In the genomic region with DNA sequence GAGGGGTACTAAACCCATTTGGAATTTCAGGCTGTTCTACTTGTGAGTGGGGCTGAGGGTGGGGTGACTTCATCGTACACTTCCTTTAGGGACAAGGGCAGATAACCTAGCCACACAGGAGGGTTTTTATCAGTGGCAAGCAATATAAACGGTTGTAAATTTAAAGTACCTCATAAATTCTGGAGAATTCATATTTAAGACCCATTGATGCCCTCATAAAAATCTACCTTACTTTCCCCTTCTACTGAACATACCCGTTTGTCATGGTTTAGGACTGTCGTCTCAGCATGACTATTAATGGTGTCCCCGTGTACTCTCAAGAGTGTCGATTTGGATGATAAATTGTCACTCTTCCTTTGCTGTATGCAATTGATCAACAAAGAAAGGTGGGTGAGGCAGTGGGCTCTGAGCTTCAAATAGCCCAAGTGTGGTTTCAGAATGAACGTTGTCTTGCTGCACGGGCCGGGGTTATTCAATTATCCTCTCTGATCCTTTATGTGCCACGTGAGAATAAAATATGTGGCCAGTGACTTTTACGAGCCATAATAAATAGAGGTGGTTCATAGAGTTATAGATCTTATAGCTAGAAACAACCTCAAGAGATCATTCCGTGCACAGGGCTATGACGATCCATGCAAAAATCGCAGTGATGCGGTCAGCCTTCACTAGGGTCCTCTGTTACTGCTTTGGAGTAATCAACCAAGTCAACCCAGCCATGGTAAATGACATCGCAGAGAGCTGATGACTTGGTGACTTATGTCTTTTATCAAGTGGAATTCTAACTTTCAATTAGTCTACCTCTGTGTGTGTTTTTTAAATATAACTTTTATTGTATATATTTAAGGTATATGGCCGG, we compare ENCODE assay signal across 16 cellular contexts.
DNase-seq lines count a peak whose midpoint lies in the region; ATAC-seq and TF ChIP-seq lines count a peak whose summit lies in the region.
"Had no signal": no experiment of that assay in that cellular context is flagged by ENCODE, and none has a peak within 500 bp of the region (broad histone marks: within the 10 kb centered on the region; RNA-seq: fewer than 3 reads in every experiment).

No MANE protein-coding gene starts in this region.

- CTCF ChIA-PET in activated CD8-positive, alpha-beta memory T cell treated with anti-CD3 and anti-CD28 coated beads, Interleukin-2, amount 10 ng/mL, durations not matched to agents 7 days and 5 days (lab: Charles Lee), result no interaction called here

- peak; percentile 39 for ATAC-seq in activated CD8-positive, alpha-beta memory T cell treated with anti-CD3 and anti-CD28 coated beads, Interleukin-2, amount 10 ng/mL, durations not matched to agents 7 days and 5 days
- peak; percentile 84 for ATAC-seq in stimulated activated effector memory CD8-positive, alpha-beta T cell treated with anti-CD3 and anti-CD28 coated beads, Interleukin-12 subunit alpha, Interleukin-12 subunit beta, amount 100 ng/mL, for 72 hours

- no peak for DNase-seq in activated CD8-positive, alpha-beta memory T cell treated with anti-CD3 and anti-CD28 coated beads, Interleukin-2, amount 10 ng/mL, durations not matched to agents 7 days and 5 days
- no peak for DNase-seq in activated CD8-positive, alpha-beta memory T cell treated with anti-CD3 and anti-CD28 coated beads, Interleukin-2, amount 50 U/mL, for 48 hours
- DNase-seq in GM13977 (ENCODE audit: low spot score), result peak; percentile 20
- peak; percentile 46 for DNase-seq in SW480 (ENCODE audit: low spot score)
- no peak for DNase-seq in stimulated activated effector memory CD8-positive, alpha-beta T cell treated with anti-CD3 and anti-CD28 coated beads, Interleukin-12 subunit alpha, Interleukin-12 subunit beta, amount 100 ng/mL, for 72 hours (ENCODE audit: low spot score in 2 of 2)
- DNase-seq in CD1c-positive myeloid dendritic cell (ENCODE audit: extremely low spot score), result no peak
- no peak for DNase-seq in hippocampal formation (lab: John Stamatoyannopoulos, UW)
- no peak for DNase-seq in NCI-H226
- DNase-seq: BE2C; CD4-positive, alpha-beta memory T cell; DMS53; EL; NCI-H1105 treated with DMSO at 0.1 percent for 48 hours; NCI-H1694; NCI-H2081 treated with DMSO at 0.1 percent for 48 hours; Peyer's patch had no signal

- TF ChIP-seq CTCF in GM13977 (IDR thresholded peaks at IDR 0.05; ENCODE audit: extremely low read depth, insufficient read depth, missing control alignments), result no peak

- in situ Hi-C loops in GM13977 (cut with MboI; ENCODE audit: low pct_unique_long_range_greater_than_20kb, low sequenced_read_pairs, unreplicated experiment), result no loop called here

- no peaks in the 10 kb centered on the region for H3K36me3 Mint-ChIP-seq in activated CD8-positive, alpha-beta memory T cell treated with anti-CD3 and anti-CD28 coated beads, Interleukin-2, amount 10 ng/mL, durations not matched to agents 7 days and 5 days
- H3K36me3 Mint-ChIP-seq in stimulated activated effector memory CD8-positive, alpha-beta T cell treated with anti-CD3 and anti-CD28 coated beads, Interleukin-12 subunit alpha, Interleukin-12 subunit beta, amount 100 ng/mL, for 72 hours, result no peaks in the 10 kb centered on the region
- H3K36me3 Mint-ChIP-seq: CD4-positive, alpha-beta memory T cell had no signal

- no peak overlapping the region for H3K4me3 Mint-ChIP-seq in activated CD8-positive, alpha-beta memory T cell treated with anti-CD3 and anti-CD28 coated beads, Interleukin-2, amount 10 ng/mL, durations not matched to agents 7 days and 5 days
- H3K4me3 Mint-ChIP-seq in stimulated activated effector memory CD8-positive, alpha-beta T cell treated with anti-CD3 and anti-CD28 coated beads, Interleukin-12 subunit alpha, Interleukin-12 subunit beta, amount 100 ng/mL, for 72 hours, result no peak overlapping the region

- peaks cover 16% of the 10 kb centered on the region for H3K4me1 Mint-ChIP-seq in activated CD8-positive, alpha-beta memory T cell treated with anti-CD3 and anti-CD28 coated beads, Interleukin-2, amount 10 ng/mL, durations not matched to agents 7 days and 5 days
- H3K4me1 Mint-ChIP-seq in stimulated activated effector memory CD8-positive, alpha-beta T cell treated with anti-CD3 and anti-CD28 coated beads, Interleukin-12 subunit alpha, Interleukin-12 subunit beta, amount 100 ng/mL, for 72 hours, result peaks cover 24% of the 10 kb centered on the region

- H3K27ac Mint-ChIP-seq in activated CD8-positive, alpha-beta memory T cell treated with anti-CD3 and anti-CD28 coated beads, Interleukin-2, amount 10 ng/mL, durations not matched to agents 7 days and 5 days, result no peak overlapping the region
- no peak overlapping the region for H3K27ac Mint-ChIP-seq in stimulated activated effector memory CD8-positive, alpha-beta T cell treated with anti-CD3 and anti-CD28 coated beads, Interleukin-12 subunit alpha, Interleukin-12 subunit beta, amount 100 ng/mL, for 72 hours
- H3K27ac Mint-ChIP-seq: CD4-positive, alpha-beta memory T cell had no signal

- H3K9me3 Mint-ChIP-seq in activated CD8-positive, alpha-beta memory T cell treated with anti-CD3 and anti-CD28 coated beads, Interleukin-2, amount 10 ng/mL, durations not matched to agents 7 days and 5 days (ENCODE audit: low read depth), result no peaks in the 10 kb centered on the region
- H3K9me3 Mint-ChIP-seq in stimulated activated effector memory CD8-positive, alpha-beta T cell treated with anti-CD3 and anti-CD28 coated beads, Interleukin-12 subunit alpha, Interleukin-12 subunit beta, amount 100 ng/mL, for 72 hours, result no peaks in the 10 kb centered on the region
- H3K9me3 Mint-ChIP-seq: CD4-positive, alpha-beta memory T cell had no signal

- H3K27me3 Mint-ChIP-seq in activated CD8-positive, alpha-beta memory T cell treated with anti-CD3 and anti-CD28 coated beads, Interleukin-2, amount 10 ng/mL, durations not matched to agents 7 days and 5 days, result peaks cover 8% of the 10 kb centered on the region
- H3K27me3 Mint-ChIP-seq: CD4-positive, alpha-beta memory T cell had no signal

Comparison
In these comparisons a context has a peak if more than half of its experiments do, and no peak if none do; other contexts are left out.
1. DNase-seq: peak in GM13977 (single experiment) and SW480 (single experiment); none in activated CD8-positive, alpha-beta memory T cell treated with anti-CD3 and anti-CD28 coated beads, Interleukin-2, amount 10 ng/mL, durations not matched to agents 7 days and 5 days (single experiment), activated CD8-positive, alpha-beta memory T cell treated with anti-CD3 and anti-CD28 coated beads, Interleukin-2, amount 50 U/mL, for 48 hours (single experiment), stimulated activated effector memory CD8-positive, alpha-beta T cell treated with anti-CD3 and anti-CD28 coated beads, Interleukin-12 subunit alpha, Interleukin-12 subunit beta, amount 100 ng/mL, for 72 hours (0 of 2), CD1c-positive myeloid dendritic cell (single experiment), hippocampal formation (0 of 2) and NCI-H226 (single experiment).